Comparison of ENCODE assay signal across 23 cellular contexts in the genomic region with DNA sequence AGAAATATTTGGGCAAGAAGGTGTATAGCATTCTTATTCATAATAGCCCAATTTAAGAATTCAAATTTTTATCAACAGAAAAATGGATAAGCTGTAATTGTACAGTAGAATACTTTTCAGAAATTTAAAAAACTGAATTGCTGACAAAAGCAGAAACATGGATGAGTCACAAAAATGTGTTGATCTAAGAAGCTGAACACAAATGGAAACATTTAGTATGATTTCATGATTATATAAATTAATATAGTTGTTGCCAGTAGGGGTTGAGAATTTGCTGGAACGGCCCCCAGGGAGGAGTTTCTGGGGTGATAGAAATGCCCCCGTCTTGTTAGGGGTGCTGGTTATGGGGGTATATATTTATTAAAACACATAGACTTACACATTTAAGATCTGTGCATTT.
DNase-seq lines count a peak whose midpoint lies in the region; ATAC-seq and TF ChIP-seq lines count a peak whose summit lies in the region.
"Had no signal": no experiment of that assay in that cellular context is flagged by ENCODE, and none has a peak within 500 bp of the region (broad histone marks: within the 10 kb centered on the region; RNA-seq: fewer than 3 reads in every experiment).

No MANE protein-coding gene starts in this region.

- H2AFZ ChIP-seq in IMR-90 (replicated peaks; ENCODE audit: low read length, poor library complexity), result no peak overlapping the region
- H2AFZ ChIP-seq in osteoblast (ENCODE audit: low read length), result no peak overlapping the region

- peak overlapping the region; percentile 15 for H3K27ac Mint-ChIP-seq in activated naive CD4-positive, alpha-beta T cell treated with anti-CD3 and anti-CD28 coated beads for 36 hours
- H3K27ac Mint-ChIP-seq: B cell; CD8-positive, alpha-beta T cell; H9; HFFc6 had no signal

- H3K9me3 Mint-ChIP-seq in activated naive CD4-positive, alpha-beta T cell treated with anti-CD3 and anti-CD28 coated beads for 36 hours, result peaks cover 30% of the 10 kb centered on the region

- no peak overlapping the region for H2BK120ac ChIP-seq in IMR-90 (ENCODE audit: low read depth, low read length)

- H3K23ac ChIP-seq in IMR-90 (ENCODE audit: low read depth, low read length), result no peak overlapping the region

- CTCF ChIA-PET in activated naive CD4-positive, alpha-beta T cell treated with anti-CD3 and anti-CD28 coated beads for 36 hours (lab: Charles Lee), result no interaction called here
- CTCF ChIA-PET in IMR-90 (lab: Yijun Ruan, JAX), result no interaction called here

- H3K14ac ChIP-seq in IMR-90 (replicated peaks; ENCODE audit: low read depth, low read length), result no peak overlapping the region

- H3K36me3 Mint-ChIP-seq in activated naive CD4-positive, alpha-beta T cell treated with anti-CD3 and anti-CD28 coated beads for 36 hours (ENCODE audit: low read depth), result peaks cover 5% of the 10 kb centered on the region

- H2BK15ac ChIP-seq in IMR-90 (ENCODE audit: low read depth, low read length), result no peak overlapping the region

- no peak for DNase-seq in activated naive CD4-positive, alpha-beta T cell treated with anti-CD3 and anti-CD28 coated beads for 36 hours
- no peak for DNase-seq in activated naive CD4-positive, alpha-beta T cell treated with anti-CD3 and anti-CD28 coated beads, Interleukin-2, amount 50 U/mL, for 16 hours
- DNase-seq in IMR-90, result peak; percentile 42
- DNase-seq in adipocyte (ENCODE audit: low read depth), result peak; percentile 18
- DNase-seq in osteoblast (ENCODE audit: insufficient read length, low spot score, missing footprints), result peak; percentile 62
- DNase-seq in testis, result no peak
- DNase-seq in HK-2 (ENCODE audit: unreplicated experiment), result no peak
- DNase-seq in H7, result no peak
- DNase-seq: CD8-positive, alpha-beta T cell; DMS 273 treated with DMSO at 0.1 percent for 48 hours; DMS79; EL; H9; HFFc6; MM.1S; NCI-H2029; NCI-H526 treated with DMSO at 0.1 percent for 48 hours; Right ventricle myocardium superior; RPMI8226 had no signal

- no peak overlapping the region for H2BK20ac ChIP-seq in IMR-90 (ENCODE audit: low read depth, low read length)

- TF ChIP-seq CTCF in IMR-90 (conservative IDR thresholded peaks at IDR 0.05; ENCODE audit: low read depth, low read length), result no peak
- no peak for TF ChIP-seq CTCF in osteoblast (IDR thresholded peaks at IDR 0.05; ENCODE audit: extremely low read depth, low read depth, low read length)
- TF ChIP-seq CTCF in testis (IDR thresholded peaks at IDR 0.05), result no peak

- H2BK5ac ChIP-seq in IMR-90 (ENCODE audit: low read depth, low read length, poor library complexity, severe bottlenecking), result no peak overlapping the region

- H2AK5ac ChIP-seq in IMR-90 (ENCODE audit: low read depth, low read length), result no peak overlapping the region

- in situ Hi-C loops in IMR-90 (cut with MboI; ENCODE audit: low sequenced_read_pairs), result no loop called here

- BruUV-seq in IMR-90 (replicated peaks; lab: Mats Ljungman, UMichigan), result no TSS peak

- no peak overlapping the region for H3K4me3 Mint-ChIP-seq in activated naive CD4-positive, alpha-beta T cell treated with anti-CD3 and anti-CD28 coated beads for 36 hours
- H3K4me3 Mint-ChIP-seq: B cell; CD8-positive, alpha-beta T cell; H9; HFFc6 had no signal

- H3K4me1 ChIP-seq in IMR-90 (ENCODE audit: control insufficient read depth, insufficient read depth, low read length) (no peaks in the 10 kb centered on the region), adipocyte (ENCODE audit: control insufficient read depth, insufficient read depth, low read length) (no peaks in the 10 kb centered on the region), osteoblast (ENCODE audit: insufficient read depth, low read length) (no peaks in the 10 kb centered on the region), testis (no peaks in the 10 kb centered on the region)

- H3K9me3 ChIP-seq in IMR-90 (ENCODE audit: control insufficient read depth, insufficient read depth, low read length) (peaks cover 5% of the 10 kb centered on the region), adipocyte (ENCODE audit: control insufficient read depth, low read length) (peaks cover 15% of the 10 kb centered on the region), osteoblast (ENCODE audit: low read depth, low read length) (peaks cover 2% of the 10 kb centered on the region), testis (no peaks in the 10 kb centered on the region)

- WGBS in IMR-90 (ENCODE audit: extremely low coverage in 2 of 2, insufficient read length in 1 of 2), 2 experiments, result no CpG with 5 or more reads among the region's 2 CpGs
- 85 to 94% methylated on average over 2 of the region's 2 CpGs for WGBS in testis, 2 donors

- no peak overlapping the region for H4K5ac ChIP-seq in IMR-90 (ENCODE audit: low read depth, low read length)

- H3K4me1 Mint-ChIP-seq in activated naive CD4-positive, alpha-beta T cell treated with anti-CD3 and anti-CD28 coated beads for 36 hours (ENCODE audit: low read depth), result peaks cover 10% of the 10 kb centered on the region
- H3K4me1 Mint-ChIP-seq: B cell, H9, IgD-negative memory B cell had no signal

- H4K91ac ChIP-seq in IMR-90 (ENCODE audit: insufficient read depth, low read depth, low read length), result no peak overlapping the region

- H3K9me1 ChIP-seq in IMR-90 (ENCODE audit: insufficient read depth, low read length), result no peaks in the 10 kb centered on the region

- no peak for ATAC-seq in IMR-90 (ENCODE audit: low read depth)
- ATAC-seq: CD8-positive, alpha-beta T cell had no signal

- H3K27ac ChIP-seq in IMR-90 (ENCODE audit: insufficient read depth, low read length) (no peak overlapping the region), osteoblast (ENCODE audit: low read depth, low read length) (no peak overlapping the region), testis (no peak overlapping the region)
- H3K27ac ChIP-seq: C4-2B, KMS-11 had no signal

- no peak overlapping the region for H3K56ac ChIP-seq in IMR-90 (ENCODE audit: extremely low read depth, insufficient read depth, low read length)

- H3K4me3 ChIP-seq in IMR-90 (ENCODE audit: insufficient read depth, low read depth, low read length), result no peak overlapping the region
- H3K4me3 ChIP-seq in adipocyte (ENCODE audit: low read length), result no peak overlapping the region
- no peak overlapping the region for H3K4me3 ChIP-seq in osteoblast (ENCODE audit: insufficient read depth, low read length)
- H3K4me3 ChIP-seq in testis, result no peak overlapping the region
- H3K4me3 ChIP-seq in H7 (ENCODE audit: insufficient read depth, low read depth, low read length), result no peak overlapping the region

- POLR2A ChIA-PET in IMR-90 (lab: Charles Lee; ENCODE audit: unreplicated experiment), result no interaction called here

- no peaks in the 10 kb centered on the region for H3K79me1 ChIP-seq in IMR-90 (ENCODE audit: low read depth in 1 of 2, low read length in 2 of 2)

- H3K9ac ChIP-seq in IMR-90 (ENCODE audit: low read depth, low read length) (no peak overlapping the region), adipocyte (ENCODE audit: low read length) (no peak overlapping the region)
- H3K9ac ChIP-seq: KMS-11 had no signal

- H3K36me3 ChIP-seq in IMR-90 (ENCODE audit: control insufficient read depth, insufficient read depth, low read length), result no peaks in the 10 kb centered on the region
- no peaks in the 10 kb centered on the region for H3K36me3 ChIP-seq in adipocyte (ENCODE audit: control insufficient read depth, insufficient read depth, low read length, severe bottlenecking)
- H3K36me3 ChIP-seq in osteoblast (ENCODE audit: insufficient read depth, low read length), result no peaks in the 10 kb centered on the region
- H3K36me3 ChIP-seq in testis (ENCODE audit: low read depth, missing control alignments), result no peaks in the 10 kb centered on the region
- no peaks in the 10 kb centered on the region for H3K36me3 ChIP-seq in H7 (replicated peaks; ENCODE audit: control insufficient read depth, insufficient read depth, low read length)

- H4K8ac ChIP-seq in IMR-90 (ENCODE audit: low read depth in 2 of 2, low read length in 2 of 2), result no peak overlapping the region

- H3K27me3 ChIP-seq in IMR-90 (ENCODE audit: control insufficient read depth, insufficient read depth, low read length) (no peaks in the 10 kb centered on the region), adipocyte (replicated peaks; ENCODE audit: control insufficient read depth, insufficient read depth, low read length) (no peaks in the 10 kb centered on the region), osteoblast (ENCODE audit: insufficient read depth, low read length) (no peaks in the 10 kb centered on the region), testis (no peaks in the 10 kb centered on the region), H7 (ENCODE audit: control insufficient read depth, insufficient read depth, low read length) (no peaks in the 10 kb centered on the region)

- H3K4me2 ChIP-seq in IMR-90 (ENCODE audit: low read depth, low read length) (no peak overlapping the region), osteoblast (ENCODE audit: insufficient read depth, low read length) (no peak overlapping the region)
- H3K4me2 ChIP-seq: KMS-11 had no signal

- no peak overlapping the region for H3K4ac ChIP-seq in IMR-90 (ENCODE audit: low read depth, low read length)

- H2AK9ac ChIP-seq in IMR-90 (replicated peaks; ENCODE audit: low read depth, low read length, poor library complexity), result no peak overlapping the region

- H3K27me3 Mint-ChIP-seq in activated naive CD4-positive, alpha-beta T cell treated with anti-CD3 and anti-CD28 coated beads for 36 hours (ENCODE audit: low read depth), result peaks cover 2% of the 10 kb centered on the region

- H4K20me1 ChIP-seq in IMR-90 (ENCODE audit: insufficient read depth, low read length) (no peaks in the 10 kb centered on the region), osteoblast (ENCODE audit: insufficient read depth, low read length) (no peaks in the 10 kb centered on the region)

- H3K18ac ChIP-seq in IMR-90 (ENCODE audit: low read depth, low read length), result no peak overlapping the region

- TF ChIP-seq POLR2A in IMR-90 (IDR thresholded peaks at IDR 0.05; ENCODE audit: low read depth, low read length), result no peak
- no peak for TF ChIP-seq POLR2A in testis (IDR thresholded peaks at IDR 0.05)

- dilution Hi-C loops in IMR-90 (cut with HindIII; ENCODE audit: low sequenced_read_pairs, unreplicated experiment), result no loop called here

- no peak for TF ChIP-seq RAD21 in IMR-90 (IDR thresholded peaks at IDR 0.05; ENCODE audit: low read length)

- intact Hi-C loops in activated naive CD4-positive, alpha-beta T cell treated with anti-CD3 and anti-CD28 coated beads for 36 hours (cut with micrococcal nuclease), result loop anchor here (2.0 kb wide), 1 partner anchor 177 kb away; no protein-coding TSS in a partner anchor
- intact Hi-C loops in IMR-90 (cut with micrococcal nuclease) (no loop called here), testis (cut with DNase I; ENCODE audit: low total_unique reads) (no loop called here)

- peaks cover 2% of the 10 kb centered on the region for H3K79me2 ChIP-seq in osteoblast (ENCODE audit: insufficient read depth, low read length)

TF ChIP-seq in IMR-90, 13 proteins besides CTCF, POLR2A, EP300 and RAD21 (continues in another document):
- TF ChIP-seq MAFK (IDR thresholded peaks at IDR 0.05; ENCODE audit: low read depth, low read length) (peak; percentile 76), FOS (IDR thresholded peaks at IDR 0.05; ENCODE audit: low read depth, low read length) (no peak)

Comparison
In these comparisons a context has a peak if more than half of its experiments do, and no peak if none do; other contexts are left out.
1. DNase-seq: peak in IMR-90 (single experiment), adipocyte (single experiment) and osteoblast (single experiment); none in activated naive CD4-positive, alpha-beta T cell treated with anti-CD3 and anti-CD28 coated beads for 36 hours (single experiment), activated naive CD4-positive, alpha-beta T cell treated with anti-CD3 and anti-CD28 coated beads, Interleukin-2, amount 50 U/mL, for 16 hours (single experiment), testis (single experiment), HK-2 (single experiment) and H7 (single experiment).